ENCODE assay signal across 9 cellular contexts in genomic region chr12:14185441-14186192, GRCh38.
DNase-seq lines count a peak whose midpoint lies in the region; ATAC-seq, FAIRE-seq and TF ChIP-seq lines count a peak whose summit lies in the region.
"Had no signal": no experiment of that assay in that cellular context is flagged by ENCODE, and none has a peak within 500 bp of the region (broad histone marks: within the 10 kb centered on the region; RNA-seq: fewer than 3 reads in every experiment).

No MANE protein-coding gene starts in this region.

- no peaks in the 10 kb centered on the region for H3K27me3 ChIP-seq in cardiac muscle cell
- H3K27me3 ChIP-seq in HUES48 (ENCODE audit: control insufficient read depth, insufficient read depth, low read length) = no peaks in the 10 kb centered on the region
- H3K27me3 ChIP-seq in brain microvascular endothelial cell (replicated peaks) = no peaks in the 10 kb centered on the region
- H3K27me3 ChIP-seq in HepG2 (ENCODE audit: control insufficient read depth in 1 of 2, insufficient read depth in 2 of 2, low read length in 2 of 2) = no peaks in the 10 kb centered on the region

- DNase-seq in cardiac muscle cell (ENCODE audit: low read depth in 1 of 2, low spot score in 1 of 2) = peak; percentile 58 to 73
- no peak for DNase-seq in cardiac septum (ENCODE audit: low spot score)
- DNase-seq in NCI-H82 treated with DMSO at 0.1 percent for 48 hours (lab: John Stamatoyannopoulos, UW; ENCODE audit: unreplicated experiment) = peak; percentile 35
- peak; percentile 41 for DNase-seq in brain microvascular endothelial cell
- peak; percentile 26 for DNase-seq in HepG2 (ENCODE audit: low spot score)
- no peak for DNase-seq in GF-D8 (lab: John Stamatoyannopoulos, UW)

- ATAC-seq in GM21737 (IDR thresholded peaks at IDR 0.05; ENCODE audit: unreplicated experiment) (peak; percentile 67), HepG2 (peak; percentile 79)

- no peak for TF ChIP-seq POLR2A in HepG2 (IDR thresholded peaks at IDR 0.05; ENCODE audit: insufficient read depth in 1 of 2, low read depth in 2 of 2, low read length in 2 of 2)

- no peaks in the 10 kb centered on the region for H3K36me3 ChIP-seq in cardiac muscle cell
- no peaks in the 10 kb centered on the region for H3K36me3 ChIP-seq in HUES48 (ENCODE audit: control insufficient read depth, insufficient read depth, low read length)
- H3K36me3 ChIP-seq in brain microvascular endothelial cell (replicated peaks) = no peaks in the 10 kb centered on the region
- no peaks in the 10 kb centered on the region for H3K36me3 ChIP-seq in HepG2 (replicated peaks in 1 of 2; ENCODE audit: control insufficient read depth in 1 of 2, insufficient read depth in 2 of 2, low read length in 2 of 2)

- WGBS in HepG2 (ENCODE audit: low lambda C conversion rate) = 14% methylated on average over 6 of the region's 8 CpGs

- H3K9me3 ChIP-seq in cardiac muscle cell (ENCODE audit: low read depth) (no peaks in the 10 kb centered on the region), HUES48 (ENCODE audit: control insufficient read depth, insufficient read depth, low read length) (no peaks in the 10 kb centered on the region), HepG2 (ENCODE audit: low read length) (no peaks in the 10 kb centered on the region)

- H3K9ac ChIP-seq in HUES48 (ENCODE audit: low read depth, low read length) = no peak overlapping the region
- H3K9ac ChIP-seq in HepG2 (ENCODE audit: insufficient read depth, low read depth, low read length) = no peak overlapping the region

- no peak overlapping the region for H3K27ac ChIP-seq in cardiac muscle cell
- H3K27ac ChIP-seq in HUES48 (ENCODE audit: low read depth, low read length) = peak overlapping the region; percentile 24
- H3K27ac ChIP-seq in brain microvascular endothelial cell = no peak overlapping the region
- H3K27ac ChIP-seq in HepG2 (ENCODE audit: extremely low read length, insufficient read depth, low read length) = no peak overlapping the region

- BruUV-seq in HepG2 (replicated peaks; lab: Mats Ljungman, UMichigan) = no TSS peak

- CTCF ChIA-PET in HepG2 (lab: Yijun Ruan, JAX; ENCODE audit: low intra/inter-chr PET ratio, low total read pairs) = interaction anchor here (1.3 to 1.6 kb wide), 2 partner anchors 180 to 268 kb away, joined by 4 to 7 read pairs; partner anchors contain the start of gene ATF7IP

- POLR2A ChIA-PET in HepG2 (lab: Yijun Ruan, JAX) = no interaction called here

- in situ Hi-C loops in brain microvascular endothelial cell (cut with HindIII; ENCODE audit: low pct_ligation_motif_present, low sequenced_read_pairs) (no loop called here), HepG2 (cut with HindIII; ENCODE audit: extremely low pct_ligation_motif_present, low pct_unique_long_range_greater_than_20kb) (no loop called here)

- H3K4me3 ChIP-seq in cardiac muscle cell = no peak overlapping the region
- no peak overlapping the region for H3K4me3 ChIP-seq in HUES48 (ENCODE audit: low read depth, low read length)
- H3K4me3 ChIP-seq in brain microvascular endothelial cell (ENCODE audit: low read depth, low read length) = no peak overlapping the region
- no peak overlapping the region for H3K4me3 ChIP-seq in HepG2 (replicated peaks in 1 of 3; ENCODE audit: insufficient read depth in 1 of 3, low read depth in 2 of 3, low read length in 3 of 3)

- H4K20me1 ChIP-seq in HepG2 (ENCODE audit: insufficient read depth, low read length) = no peaks in the 10 kb centered on the region

- H2AFZ ChIP-seq in HepG2 (ENCODE audit: low read length) = no peak overlapping the region

- H3K4me1 ChIP-seq in cardiac muscle cell (ENCODE audit: low read depth) (no peaks in the 10 kb centered on the region), HUES48 (ENCODE audit: control insufficient read depth, insufficient read depth, low read length) (no peaks in the 10 kb centered on the region), HepG2 (ENCODE audit: insufficient read depth, low read length) (no peaks in the 10 kb centered on the region)

- no peak for TF ChIP-seq RAD21 in HepG2 (CRISPR knock-in tag; IDR thresholded peaks at IDR 0.05)

- no peak for TF ChIP-seq EP300 in HepG2 (IDR thresholded peaks at IDR 0.05; ENCODE audit: low read depth in 2 of 2, low read length in 2 of 2)
- TF ChIP-seq EP300 in HepG2 (CRISPR knock-in tag; IDR thresholded peaks at IDR 0.05; ENCODE audit: borderline replicate concordance) = no peak

- peak; percentile 72 for FAIRE-seq in HepG2 (lab: Jason Lieb, UNC)
- FAIRE-seq: frontal cortex had no signal

- intact Hi-C loops in cardiac septum (cut with DNase I) (no loop called here), HepG2 (cut with micrococcal nuclease; ENCODE audit: unreplicated experiment) (loop anchor here (5.0 kb wide), 1 partner anchor 267 kb away; no protein-coding TSS in a partner anchor)

- no peak overlapping the region for H3K4me2 ChIP-seq in HepG2 (ENCODE audit: low read depth, low read length)

- no peaks in the 10 kb centered on the region for H3K79me2 ChIP-seq in HepG2 (ENCODE audit: insufficient read depth, low read length)

- TF ChIP-seq CTCF in cardiac muscle cell (IDR thresholded peaks at IDR 0.05; ENCODE audit: low read depth, low read length) (peak; percentile 81), brain microvascular endothelial cell (IDR thresholded peaks at IDR 0.05; ENCODE audit: low read depth, low read length, missing control alignments) (peak; percentile 82), HepG2 (CRISPR knock-in tag; IDR thresholded peaks at IDR 0.05) (peak; percentile 65)

TF ChIP-seq in HepG2, 621 proteins besides CTCF, POLR2A, EP300 and RAD21:
- TF ChIP-seq ZNF563 (CRISPR knock-in tag; IDR thresholded peaks at IDR 0.05) (no peak), NRL (CRISPR knock-in tag; IDR thresholded peaks at IDR 0.05; ENCODE audit: borderline replicate concordance) (no peak), STAG1 (CRISPR knock-in tag; IDR thresholded peaks at IDR 0.05) (peak; percentile 51), ZNF570 (CRISPR knock-in tag; IDR thresholded peaks at IDR 0.05; ENCODE audit: borderline replicate concordance) (no peak), SMC3 (IDR thresholded peaks at IDR 0.05; ENCODE audit: low read length) (peak; percentile 23; the same call in 1 of the 2 replicates)

Comparison
In these comparisons a context has a peak if more than half of its experiments do, and no peak if none do; other contexts are left out.
1. DNase-seq: peak in cardiac muscle cell (2 of 2), NCI-H82 treated with DMSO at 0.1 percent for 48 hours (single experiment), brain microvascular endothelial cell (single experiment) and HepG2 (single experiment); none in cardiac septum (single experiment) and GF-D8 (single experiment).
2. Peak in every context shown above with its lines, with median percentiles within 50 percentile points of each other: CTCF ChIP-seq.